ENCODE assay signal across 20 cellular contexts in genomic region chr2:217517402-217517801, GRCh38.
"Had no signal": no experiment of that assay in that cellular context is flagged by ENCODE, and none has a peak within 500 bp of the region (broad histone marks: within the 10 kb centered on the region; RNA-seq: fewer than 3 reads in every experiment).

No MANE protein-coding gene starts in this region.

- H3K4me3 Mint-ChIP-seq: activated CD4-positive, alpha-beta T cell treated with anti-CD3 and anti-CD28 coated beads, Interleukin-2, amount 10 ng/mL, durations not matched to agents 24 days and 14 days; activated naive CD8-positive, alpha-beta T cell treated with anti-CD3 and anti-CD28 coated beads for 36 hours; activated T-helper 1 cell treated with anti-CD3 and anti-CD28 coated beads, Interleukin-12 subunit alpha, Interleukin-12 subunit beta, Interleukin-2, Interleukin-4 antibody, amounts not matched to agents 30 ng/mL and 10 ng/mL and 1 ng/mL, durations not matched to agents 14 hours and 24 hours and 36 hours; brain; immature natural killer cell; memory B cell; natural killer cell treated with Interleukin-12 subunit alpha and Interleukin-12 subunit beta and Interleukin-15 and Interleukin-18, amount 100 ng/mL, for 72 hours; stimulated activated effector memory CD8-positive, alpha-beta T cell treated with anti-CD3 and anti-CD28 coated beads, Interleukin-12 subunit alpha, Interleukin-12 subunit beta, amount 100 ng/mL, for 72 hours had no signal

- ATAC-seq: left colon; natural killer cell treated with Interleukin-12 subunit alpha and Interleukin-12 subunit beta and Interleukin-15 and Interleukin-18, amount 100 ng/mL, for 72 hours; stimulated activated effector memory CD8-positive, alpha-beta T cell treated with anti-CD3 and anti-CD28 coated beads, Interleukin-12 subunit alpha, Interleukin-12 subunit beta, amount 100 ng/mL, for 72 hours had no signal

- DNase-seq: activated CD4-positive, alpha-beta T cell treated with anti-CD3 and anti-CD28 coated beads, Interleukin-2, amount 10 ng/mL, durations not matched to agents 24 days and 14 days; activated CD4-positive, CD25-positive, alpha-beta regulatory T cell; activated CD8-positive, alpha-beta memory T cell treated with anti-CD3 and anti-CD28 coated beads for 24 hours; activated naive CD8-positive, alpha-beta T cell treated with anti-CD3 and anti-CD28 coated beads for 36 hours; cortex of kidney; effector CD8-positive, alpha-beta T cell; esophagus squamous epithelium; immature natural killer cell; left colon; occipital lobe; sigmoid colon; stimulated activated CD4-positive, alpha-beta T cell treated with anti-CD3 and anti-CD28 coated beads, Interleukin-2, amount 100 ng/mL, for 24 hours; SW 1271 had no signal

- H3K36me3 Mint-ChIP-seq: activated naive CD8-positive, alpha-beta T cell treated with anti-CD3 and anti-CD28 coated beads for 36 hours; brain; immature natural killer cell; memory B cell; natural killer cell treated with Interleukin-12 subunit alpha and Interleukin-12 subunit beta and Interleukin-15 and Interleukin-18, amount 100 ng/mL, for 72 hours; stimulated activated effector memory CD8-positive, alpha-beta T cell treated with anti-CD3 and anti-CD28 coated beads, Interleukin-12 subunit alpha, Interleukin-12 subunit beta, amount 100 ng/mL, for 72 hours had no signal

- H3K9me3 Mint-ChIP-seq: activated CD4-positive, alpha-beta T cell treated with anti-CD3 and anti-CD28 coated beads, Interleukin-2, amount 10 ng/mL, durations not matched to agents 24 days and 14 days; activated naive CD8-positive, alpha-beta T cell treated with anti-CD3 and anti-CD28 coated beads for 36 hours; activated T-helper 1 cell treated with anti-CD3 and anti-CD28 coated beads, Interleukin-12 subunit alpha, Interleukin-12 subunit beta, Interleukin-2, Interleukin-4 antibody, amounts not matched to agents 30 ng/mL and 10 ng/mL and 1 ng/mL, durations not matched to agents 14 hours and 24 hours and 36 hours; immature natural killer cell; memory B cell; natural killer cell treated with Interleukin-12 subunit alpha and Interleukin-12 subunit beta and Interleukin-15 and Interleukin-18, amount 100 ng/mL, for 72 hours; stimulated activated effector memory CD8-positive, alpha-beta T cell treated with anti-CD3 and anti-CD28 coated beads, Interleukin-12 subunit alpha, Interleukin-12 subunit beta, amount 100 ng/mL, for 72 hours had no signal

- H3K27ac ChIP-seq: esophagus squamous epithelium, prostate gland, sigmoid colon, thoracic aorta had no signal

- H3K4me3 ChIP-seq: esophagus squamous epithelium, prostate gland, sigmoid colon, thoracic aorta had no signal

- H3K27me3 Mint-ChIP-seq: activated naive CD8-positive, alpha-beta T cell treated with anti-CD3 and anti-CD28 coated beads for 36 hours; brain had no signal

- H3K27me3 ChIP-seq: esophagus squamous epithelium, sigmoid colon had no signal

- H3K9me3 ChIP-seq: esophagus squamous epithelium, prostate gland, sigmoid colon, thoracic aorta had no signal

- H3K27ac Mint-ChIP-seq: activated CD4-positive, alpha-beta T cell treated with anti-CD3 and anti-CD28 coated beads, Interleukin-2, amount 10 ng/mL, durations not matched to agents 24 days and 14 days; activated naive CD8-positive, alpha-beta T cell treated with anti-CD3 and anti-CD28 coated beads for 36 hours; activated T-helper 1 cell treated with anti-CD3 and anti-CD28 coated beads, Interleukin-12 subunit alpha, Interleukin-12 subunit beta, Interleukin-2, Interleukin-4 antibody, amounts not matched to agents 30 ng/mL and 10 ng/mL and 1 ng/mL, durations not matched to agents 14 hours and 24 hours and 36 hours; brain; immature natural killer cell; memory B cell; natural killer cell treated with Interleukin-12 subunit alpha and Interleukin-12 subunit beta and Interleukin-15 and Interleukin-18, amount 100 ng/mL, for 72 hours; stimulated activated effector memory CD8-positive, alpha-beta T cell treated with anti-CD3 and anti-CD28 coated beads, Interleukin-12 subunit alpha, Interleukin-12 subunit beta, amount 100 ng/mL, for 72 hours had no signal

- H3K4me1 Mint-ChIP-seq: immature natural killer cell; stimulated activated effector memory CD8-positive, alpha-beta T cell treated with anti-CD3 and anti-CD28 coated beads, Interleukin-12 subunit alpha, Interleukin-12 subunit beta, amount 100 ng/mL, for 72 hours had no signal

- H3K36me3 ChIP-seq: esophagus squamous epithelium, prostate gland, sigmoid colon, thoracic aorta had no signal

- H3K4me1 ChIP-seq: esophagus squamous epithelium, prostate gland had no signal
